ENCODE assay signal across 11 cellular contexts in genomic region chr2:114729025-114729424, GRCh38.
DNase-seq lines count a peak whose midpoint lies in the region; ATAC-seq, FAIRE-seq and TF ChIP-seq lines count a peak whose summit lies in the region.
"Had no signal": no experiment of that assay in that cellular context is flagged by ENCODE, and none has a peak within 500 bp of the region (broad histone marks: within the 10 kb centered on the region; RNA-seq: fewer than 3 reads in every experiment).

No MANE protein-coding gene starts in this region.

- no peak for FAIRE-seq in HepG2 (lab: Jason Lieb, UNC)

- WGBS in HepG2 (ENCODE audit: low lambda C conversion rate): 14% methylated on average over 5 of the region's 5 CpGs

- ATAC-seq in Panc1 (no peak), HepG2 (peak; percentile 48; the same call in 2 of the 3 replicates), HG02678 (IDR thresholded peaks at IDR 0.05; ENCODE audit: unreplicated experiment) (no peak), GM21515 (IDR thresholded peaks at IDR 0.05; ENCODE audit: unreplicated experiment) (no peak), left colon (no peak)
- no peak for ATAC-seq in stimulated activated naive B cell treated with anti-CD40 and anti-IgM and Interleukin-4, amounts not matched to agents 10 μg/mL and 1 μg/mL and 100 μg/mL, for 72 hours (replicated peaks)
- ATAC-seq: psoas muscle had no signal

- H3K36me3 ChIP-seq in H7 (replicated peaks; ENCODE audit: control insufficient read depth, insufficient read depth, low read length) (no peaks in the 10 kb centered on the region), Panc1 (ENCODE audit: control insufficient read depth, insufficient read depth, low read length) (no peaks in the 10 kb centered on the region), HepG2 (replicated peaks in 1 of 2; ENCODE audit: control insufficient read depth in 1 of 2, insufficient read depth in 2 of 2, low read length in 2 of 2) (no peaks in the 10 kb centered on the region)

- CTCF ChIA-PET in Panc1 (lab: Charles Lee): no interaction called here
- CTCF ChIA-PET in HepG2 (lab: Yijun Ruan, JAX; ENCODE audit: low intra/inter-chr PET ratio, low total read pairs): no interaction called here

- POLR2A ChIA-PET in Panc1 (lab: Charles Lee): no interaction called here
- POLR2A ChIA-PET in HepG2 (lab: Yijun Ruan, JAX): no interaction called here

- no peak overlapping the region for H3K27ac Mint-ChIP-seq in stimulated activated naive B cell treated with anti-CD40 and anti-IgM and Interleukin-4, amounts not matched to agents 10 μg/mL and 1 μg/mL and 100 μg/mL, for 72 hours

- H3K4me1 Mint-ChIP-seq in stimulated activated naive B cell treated with anti-CD40 and anti-IgM and Interleukin-4, amounts not matched to agents 10 μg/mL and 1 μg/mL and 100 μg/mL, for 72 hours: no peaks in the 10 kb centered on the region

- TF ChIP-seq CTCF in C4-2B (conservative IDR thresholded peaks at IDR 0.05): peak; percentile 67
- TF ChIP-seq CTCF in Panc1 (IDR thresholded peaks at IDR 0.05): peak; percentile 37; the same call in 1 of the 2 replicates
- TF ChIP-seq CTCF in HepG2 (CRISPR knock-in tag; IDR thresholded peaks at IDR 0.05): peak; percentile 58

- peak; percentile 10 for DNase-seq in H7
- DNase-seq in Panc1 (ENCODE audit: low read depth, low spot score): no peak
- peak; percentile 12 for DNase-seq in HepG2 (ENCODE audit: low spot score)
- DNase-seq in stimulated activated naive B cell treated with anti-CD40 and anti-IgM and Interleukin-4, amounts not matched to agents 10 μg/mL and 1 μg/mL and 100 μg/mL, for 72 hours: no peak
- DNase-seq in left colon: no peak
- DNase-seq: Calu3; effector CD4-positive, alpha-beta T cell; psoas muscle had no signal

- TF ChIP-seq POLR2A in HepG2 (IDR thresholded peaks at IDR 0.05; ENCODE audit: insufficient read depth in 1 of 2, low read depth in 2 of 2, low read length in 2 of 2): no peak

- no peak overlapping the region for H2AFZ ChIP-seq in HepG2 (ENCODE audit: low read length)

- no peak overlapping the region for H3K4me3 Mint-ChIP-seq in stimulated activated naive B cell treated with anti-CD40 and anti-IgM and Interleukin-4, amounts not matched to agents 10 μg/mL and 1 μg/mL and 100 μg/mL, for 72 hours

- no peaks in the 10 kb centered on the region for H3K4me1 ChIP-seq in Panc1 (ENCODE audit: control insufficient read depth, insufficient read depth, low read length)
- H3K4me1 ChIP-seq in HepG2 (ENCODE audit: insufficient read depth, low read length): peaks cover 26% of the 10 kb centered on the region
- H3K4me1 ChIP-seq: psoas muscle had no signal

- no peaks in the 10 kb centered on the region for H3K79me2 ChIP-seq in HepG2 (ENCODE audit: insufficient read depth, low read length)

- H4K20me1 ChIP-seq in HepG2 (ENCODE audit: insufficient read depth, low read length): no peaks in the 10 kb centered on the region

- no peak overlapping the region for H3K9ac ChIP-seq in HepG2 (ENCODE audit: insufficient read depth, low read depth, low read length)

- in situ Hi-C loops in Panc1 (cut with HindIII; ENCODE audit: low pct_unique_long_range_greater_than_20kb, low sequenced_read_pairs): no loop called here
- in situ Hi-C loops in HepG2 (cut with HindIII; ENCODE audit: extremely low pct_ligation_motif_present, low pct_unique_long_range_greater_than_20kb): no loop called here

- H3K27ac ChIP-seq in C4-2B (no peak overlapping the region), Panc1 (ENCODE audit: low read length) (no peak overlapping the region), HepG2 (ENCODE audit: extremely low read length, insufficient read depth, low read length) (no peak overlapping the region)
- H3K27ac ChIP-seq: psoas muscle had no signal

- H3K36me3 Mint-ChIP-seq in stimulated activated naive B cell treated with anti-CD40 and anti-IgM and Interleukin-4, amounts not matched to agents 10 μg/mL and 1 μg/mL and 100 μg/mL, for 72 hours: no peaks in the 10 kb centered on the region

- TF ChIP-seq EP300 in HepG2 (IDR thresholded peaks at IDR 0.05; ENCODE audit: low read depth in 2 of 2, low read length in 2 of 2) (no peak), HepG2 (CRISPR knock-in tag; IDR thresholded peaks at IDR 0.05; ENCODE audit: borderline replicate concordance) (no peak)

- H3K4me3 ChIP-seq in H7 (ENCODE audit: insufficient read depth, low read depth, low read length) (no peak overlapping the region), Panc1 (ENCODE audit: low read depth in 2 of 2, low read length in 2 of 2) (no peak overlapping the region), HepG2 (replicated peaks in 1 of 3; ENCODE audit: insufficient read depth in 1 of 3, low read depth in 2 of 3, low read length in 3 of 3) (no peak overlapping the region)
- H3K4me3 ChIP-seq: psoas muscle had no signal

- TF ChIP-seq RAD21 in HepG2 (CRISPR knock-in tag; IDR thresholded peaks at IDR 0.05): no peak

- no peaks in the 10 kb centered on the region for H3K27me3 Mint-ChIP-seq in stimulated activated naive B cell treated with anti-CD40 and anti-IgM and Interleukin-4, amounts not matched to agents 10 μg/mL and 1 μg/mL and 100 μg/mL, for 72 hours

- H3K9me3 ChIP-seq in Panc1 (ENCODE audit: control insufficient read depth, insufficient read depth, low read depth, low read length): no peaks in the 10 kb centered on the region
- no peaks in the 10 kb centered on the region for H3K9me3 ChIP-seq in HepG2 (ENCODE audit: low read length)
- H3K9me3 ChIP-seq: psoas muscle had no signal

- intact Hi-C loops in Panc1 (cut with micrococcal nuclease; ENCODE audit: unreplicated experiment) (no loop called here), HepG2 (cut with micrococcal nuclease; ENCODE audit: unreplicated experiment) (no loop called here), left colon (cut with DNase I, micrococcal nuclease) (no loop called here)

- H3K27me3 ChIP-seq in H7 (ENCODE audit: control insufficient read depth, insufficient read depth, low read length): no peaks in the 10 kb centered on the region
- H3K27me3 ChIP-seq in Panc1 (ENCODE audit: control insufficient read depth, insufficient read depth, low read length): no peaks in the 10 kb centered on the region
- no peaks in the 10 kb centered on the region for H3K27me3 ChIP-seq in HepG2 (ENCODE audit: control insufficient read depth in 1 of 2, insufficient read depth in 2 of 2, low read length in 2 of 2)

- BruUV-seq in Panc1 (replicated peaks; lab: Mats Ljungman, UMichigan) (no TSS peak), HepG2 (replicated peaks; lab: Mats Ljungman, UMichigan) (no TSS peak)

- peaks cover 0 to 2% of the 10 kb centered on the region in 2 donors for H3K9me3 Mint-ChIP-seq in stimulated activated naive B cell treated with anti-CD40 and anti-IgM and Interleukin-4, amounts not matched to agents 10 μg/mL and 1 μg/mL and 100 μg/mL, for 72 hours

- no peak overlapping the region for H3K4me2 ChIP-seq in HepG2 (ENCODE audit: low read depth, low read length)

TF ChIP-seq in HepG2, 621 proteins besides CTCF, POLR2A, EP300 and RAD21:
- TF ChIP-seq STAG1 (CRISPR knock-in tag; IDR thresholded peaks at IDR 0.05) (peak; percentile 46), PAXIP1 (CRISPR knock-in tag; conservative IDR thresholded peaks at IDR 0.05) (no peak)

Comparison
In these comparisons a context has a peak if more than half of its experiments do, and no peak if none do; other contexts are left out.
1. DNase-seq: peak in H7 (single experiment) and HepG2 (single experiment); none in Panc1 (single experiment), stimulated activated naive B cell treated with anti-CD40 and anti-IgM and Interleukin-4, amounts not matched to agents 10 μg/mL and 1 μg/mL and 100 μg/mL, for 72 hours (single experiment) and left colon (0 of 2).
2. Peak in every context shown above with its lines, with median percentiles within 50 percentile points of each other: CTCF ChIP-seq.